Comparison of ENCODE assay signal across 9 cellular contexts in the genomic region with DNA sequence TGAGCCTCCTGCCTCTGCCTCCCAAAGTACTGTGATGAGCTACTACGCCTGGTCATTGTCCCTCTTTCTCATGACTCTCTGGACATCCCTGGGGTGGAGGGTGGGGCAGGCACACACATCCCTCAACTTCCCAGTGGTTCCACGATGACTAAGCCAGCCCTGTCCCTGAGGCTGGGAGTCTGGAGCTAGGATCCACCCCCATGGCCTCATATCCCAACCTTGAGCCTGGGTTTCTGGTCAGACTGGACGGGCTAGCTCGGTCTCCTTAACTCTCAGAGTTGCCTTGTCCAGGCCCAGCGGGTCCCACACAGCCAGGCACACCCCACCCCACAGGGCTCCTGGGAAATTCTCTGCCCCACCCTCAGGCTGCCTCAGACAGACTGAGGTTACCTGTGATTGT. TPM values are rescaled to one million over a fixed set of nuclear protein-coding genes. Genes with fewer than 3 reads are reported as not detected.
A peak's percentile ranks its signal among the peaks of the same experiment; 100 is the strongest.
DNase-seq lines count a peak whose midpoint lies in the region; ATAC-seq lines count a peak whose summit lies in the region.
"Had no signal": no experiment of that assay in that cellular context is flagged by ENCODE, and none has a peak within 500 bp of the region (broad histone marks: within the 10 kb centered on the region; RNA-seq: fewer than 3 reads in every experiment).

No MANE protein-coding gene starts in this region.

- peaks cover 12% of the 10 kb centered on the region for H3K36me3 Mint-ChIP-seq in activated naive CD4-positive, alpha-beta T cell treated with anti-CD3 and anti-CD28 coated beads, Interleukin-2, amount 10 ng/mL, durations not matched to agents 7 days and 5 days
- peaks cover 7 to 15% of the 10 kb centered on the region in 2 donors for H3K36me3 Mint-ChIP-seq in activated naive CD4-positive, alpha-beta T cell treated with anti-CD3 and anti-CD28 coated beads, Interleukin-2, amount 50 U/mL, for 72 hours
- peaks cover 34% of the 10 kb centered on the region for H3K36me3 Mint-ChIP-seq in activated CD8-positive, alpha-beta T cell treated with anti-CD3 and anti-CD28 coated beads, Interleukin-2, amount 10 ng/mL, durations not matched to agents 7 days and 5 days (ENCODE audit: low read depth)

- H3K27me3 Mint-ChIP-seq in activated naive CD4-positive, alpha-beta T cell treated with anti-CD3 and anti-CD28 coated beads, Interleukin-2, amount 10 ng/mL, durations not matched to agents 7 days and 5 days = no peaks in the 10 kb centered on the region
- H3K27me3 Mint-ChIP-seq in activated CD8-positive, alpha-beta T cell treated with anti-CD3 and anti-CD28 coated beads, Interleukin-2, amount 10 ng/mL, durations not matched to agents 7 days and 5 days (ENCODE audit: low read depth) = no peaks in the 10 kb centered on the region

- H3K4me3 Mint-ChIP-seq in activated naive CD4-positive, alpha-beta T cell treated with anti-CD3 and anti-CD28 coated beads, Interleukin-2, amount 10 ng/mL, durations not matched to agents 7 days and 5 days = peak overlapping the region; percentile 89
- no peak overlapping the region for H3K4me3 Mint-ChIP-seq in activated CD8-positive, alpha-beta T cell treated with anti-CD3 and anti-CD28 coated beads, Interleukin-2, amount 10 ng/mL, durations not matched to agents 7 days and 5 days

- POLR2A ChIA-PET in activated CD8-positive, alpha-beta T cell treated with anti-CD3 and anti-CD28 coated beads, Interleukin-2, amount 10 ng/mL, durations not matched to agents 7 days and 5 days (lab: Charles Lee) = interaction anchor here (2.1 to 9.4 kb wide), 3 partner anchors 13 to 17 kb away, joined by 7 to 183 read pairs (median 81); no protein-coding TSS in a partner anchor

- peaks cover 2% of the 10 kb centered on the region for H3K9me3 Mint-ChIP-seq in activated naive CD4-positive, alpha-beta T cell treated with anti-CD3 and anti-CD28 coated beads, Interleukin-2, amount 10 ng/mL, durations not matched to agents 7 days and 5 days
- no peaks in the 10 kb centered on the region for H3K9me3 Mint-ChIP-seq in activated naive CD4-positive, alpha-beta T cell treated with anti-CD3 and anti-CD28 coated beads, Interleukin-2, amount 50 U/mL, for 72 hours
- no peaks in the 10 kb centered on the region for H3K9me3 Mint-ChIP-seq in activated CD8-positive, alpha-beta T cell treated with anti-CD3 and anti-CD28 coated beads, Interleukin-2, amount 10 ng/mL, durations not matched to agents 7 days and 5 days (ENCODE audit: insufficient read depth)

- no peak for ATAC-seq in activated naive CD4-positive, alpha-beta T cell treated with anti-CD3 and anti-CD28 coated beads, Interleukin-2, amount 50 U/mL, for 72 hours
- no peak for ATAC-seq in activated CD8-positive, alpha-beta T cell treated with anti-CD3 and anti-CD28 coated beads, Interleukin-2, amount 10 ng/mL, durations not matched to agents 7 days and 5 days
- no peak for ATAC-seq in GM18907 (IDR thresholded peaks at IDR 0.05; ENCODE audit: unreplicated experiment)

- H3K4me1 Mint-ChIP-seq in activated naive CD4-positive, alpha-beta T cell treated with anti-CD3 and anti-CD28 coated beads, Interleukin-2, amount 10 ng/mL, durations not matched to agents 7 days and 5 days = peaks cover 89% of the 10 kb centered on the region
- H3K4me1 Mint-ChIP-seq in activated CD8-positive, alpha-beta T cell treated with anti-CD3 and anti-CD28 coated beads, Interleukin-2, amount 10 ng/mL, durations not matched to agents 7 days and 5 days (ENCODE audit: low read depth) = peaks cover 91% of the 10 kb centered on the region

- peak overlapping the region; percentile 100 for H3K27ac Mint-ChIP-seq in activated naive CD4-positive, alpha-beta T cell treated with anti-CD3 and anti-CD28 coated beads, Interleukin-2, amount 10 ng/mL, durations not matched to agents 7 days and 5 days
- peak overlapping the region in 1 of 2 donors; percentile 44 for H3K27ac Mint-ChIP-seq in activated naive CD4-positive, alpha-beta T cell treated with anti-CD3 and anti-CD28 coated beads, Interleukin-2, amount 50 U/mL, for 72 hours
- H3K27ac Mint-ChIP-seq in activated CD8-positive, alpha-beta T cell treated with anti-CD3 and anti-CD28 coated beads, Interleukin-2, amount 10 ng/mL, durations not matched to agents 7 days and 5 days = peak overlapping the region; percentile 99

- CTCF ChIA-PET in activated naive CD4-positive, alpha-beta T cell treated with anti-CD3 and anti-CD28 coated beads, Interleukin-2, amount 10 ng/mL, durations not matched to agents 7 days and 5 days (lab: Charles Lee) = interaction anchor here (1.4 to 1.5 kb wide), 3 partner anchors 15 to 26 kb away, joined by 5 to 14 read pairs (median 6); partner anchors contain the start of genes IER2 and STX10
- CTCF ChIA-PET in activated CD8-positive, alpha-beta T cell treated with anti-CD3 and anti-CD28 coated beads, Interleukin-2, amount 10 ng/mL, durations not matched to agents 7 days and 5 days (lab: Charles Lee) = interaction anchor here (0.8 to 5.0 kb wide), 7 partner anchors 9 to 65 kb away, joined by 3 to 28 read pairs (median 3); no protein-coding TSS in a partner anchor

- no peak for DNase-seq in activated naive CD4-positive, alpha-beta T cell treated with anti-CD3 and anti-CD28 coated beads, Interleukin-2, amount 10 ng/mL, durations not matched to agents 7 days and 5 days
- no peak for DNase-seq in activated naive CD4-positive, alpha-beta T cell treated with anti-CD3 and anti-CD28 coated beads, Interleukin-2, amount 50 U/mL, for 72 hours (ENCODE audit: low spot score in 2 of 2)
- no peak for DNase-seq in activated CD8-positive, alpha-beta T cell treated with anti-CD3 and anti-CD28 coated beads, Interleukin-2, amount 10 ng/mL, durations not matched to agents 7 days and 5 days
- DNase-seq in iris pigment epithelial cell (ENCODE audit: low read depth) (peak; percentile 19), ureter (ENCODE audit: low spot score) (peak; percentile 65), GM19238 (ENCODE audit: insufficient read length, low spot score) (no peak)
- no peak for DNase-seq in effector CD4-positive, alpha-beta T cell
- DNase-seq: hippocampal formation had no signal

RNA-seq across cellular contexts. Expression of gene IER2, which starts 19.6 kb away (rescaled TPM):
- total RNA-seq in activated naive CD4-positive, alpha-beta T cell treated with anti-CD3 and anti-CD28 coated beads, Interleukin-2, amount 50 U/mL, for 72 hours = 100 to 1,000 TPM; 111 to 174 TPM
- total RNA-seq in activated CD8-positive, alpha-beta T cell treated with anti-CD3 and anti-CD28 coated beads, Interleukin-2, amount 10 ng/mL, durations not matched to agents 7 days and 5 days = 100 to 1,000 TPM; 203 to 210 TPM
- total RNA-seq in ureter = 94.0 TPM

RNA-seq across cellular contexts. Expression of gene STX10, which starts 19.6 kb away (rescaled TPM):
- 10 to 100 TPM; 67.2 to 77.1 TPM for total RNA-seq in activated naive CD4-positive, alpha-beta T cell treated with anti-CD3 and anti-CD28 coated beads, Interleukin-2, amount 50 U/mL, for 72 hours
- 10 to 100 TPM; 68.4 to 69.2 TPM for total RNA-seq in activated CD8-positive, alpha-beta T cell treated with anti-CD3 and anti-CD28 coated beads, Interleukin-2, amount 10 ng/mL, durations not matched to agents 7 days and 5 days
- 37.3 TPM for total RNA-seq in ureter

RNA-seq across cellular contexts. Expression of gene NACC1, which starts 51.7 kb away (rescaled TPM):
- total RNA-seq in activated naive CD4-positive, alpha-beta T cell treated with anti-CD3 and anti-CD28 coated beads, Interleukin-2, amount 50 U/mL, for 72 hours = 10 to 100 TPM; 56.0 to 67.0 TPM
- 10 to 100 TPM; 74.6 to 84.8 TPM for total RNA-seq in activated CD8-positive, alpha-beta T cell treated with anti-CD3 and anti-CD28 coated beads, Interleukin-2, amount 10 ng/mL, durations not matched to agents 7 days and 5 days
- total RNA-seq in ureter = 57.0 TPM

RNA-seq across cellular contexts. Expression of gene TRMT1, which starts 53.2 kb away (rescaled TPM):
- total RNA-seq in activated naive CD4-positive, alpha-beta T cell treated with anti-CD3 and anti-CD28 coated beads, Interleukin-2, amount 50 U/mL, for 72 hours = 10 to 100 TPM; 65.5 to 82.4 TPM
- 10 to 100 TPM; 59.8 to 60.3 TPM for total RNA-seq in activated CD8-positive, alpha-beta T cell treated with anti-CD3 and anti-CD28 coated beads, Interleukin-2, amount 10 ng/mL, durations not matched to agents 7 days and 5 days
- 54.6 TPM for total RNA-seq in ureter

Comparison
In these comparisons a context has a peak if more than half of its experiments do, and no peak if none do; other contexts are left out.
1. DNase-seq: peak in iris pigment epithelial cell (single experiment) and ureter (single experiment); none in activated naive CD4-positive, alpha-beta T cell treated with anti-CD3 and anti-CD28 coated beads, Interleukin-2, amount 10 ng/mL, durations not matched to agents 7 days and 5 days (single experiment), activated naive CD4-positive, alpha-beta T cell treated with anti-CD3 and anti-CD28 coated beads, Interleukin-2, amount 50 U/mL, for 72 hours (0 of 2), activated CD8-positive, alpha-beta T cell treated with anti-CD3 and anti-CD28 coated beads, Interleukin-2, amount 10 ng/mL, durations not matched to agents 7 days and 5 days (single experiment), effector CD4-positive, alpha-beta T cell (single experiment) and GM19238 (single experiment).